In the genomic region with DNA sequence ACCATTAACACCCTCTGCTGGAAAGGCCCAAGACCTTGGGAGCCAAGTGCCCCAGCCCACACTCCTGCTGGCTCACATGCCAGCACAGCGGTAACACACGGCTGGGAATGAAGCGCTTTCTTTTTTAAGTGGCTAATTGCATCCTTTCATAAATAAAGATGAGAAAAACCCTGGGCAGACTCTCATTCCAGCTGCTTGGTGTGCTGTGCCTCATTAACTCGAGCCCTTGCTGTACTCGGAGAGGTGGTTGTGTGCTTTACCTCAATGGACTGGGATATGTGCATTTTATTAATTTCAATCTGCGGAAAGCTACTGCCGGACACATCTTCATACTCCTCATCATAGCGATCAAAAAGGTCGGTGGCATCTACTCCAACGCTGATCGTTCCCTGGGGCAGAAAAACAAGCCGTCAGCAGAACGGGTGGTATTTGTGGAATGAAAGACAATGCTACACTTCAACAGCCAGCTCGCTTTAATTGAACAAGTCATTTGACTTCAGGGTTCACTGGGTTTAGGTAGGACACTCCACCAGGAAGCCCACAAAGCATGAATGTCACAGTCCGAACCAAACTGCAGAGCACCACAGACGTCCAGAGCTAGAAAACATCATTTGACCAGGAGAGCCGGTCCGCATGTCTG, we compare ENCODE assay signal across 29 cellular contexts. TPM values are rescaled to one million over a fixed set of nuclear protein-coding genes. Genes with fewer than 3 reads are reported as not detected.
DNase-seq lines count a peak whose midpoint lies in the region; ATAC-seq, FAIRE-seq and TF ChIP-seq lines count a peak whose summit lies in the region.
"Had no signal": no experiment of that assay in that cellular context is flagged by ENCODE, and none has a peak within 500 bp of the region (broad histone marks: within the 10 kb centered on the region; RNA-seq: fewer than 3 reads in every experiment).

No MANE protein-coding gene starts in this region.

- no peak overlapping the region for H2BK15ac ChIP-seq in H9 (ENCODE audit: low read depth, low read length)

- H4K20me1 ChIP-seq in H9 (ENCODE audit: control insufficient read depth, insufficient read depth, insufficient read length) = no peaks in the 10 kb centered on the region

- H2BK12ac ChIP-seq in H9 (ENCODE audit: insufficient read length, low read depth, low read length) = no peak overlapping the region

- H3K27me3 Mint-ChIP-seq in H9 (ENCODE audit: low read depth) = no peaks in the 10 kb centered on the region
- H3K27me3 Mint-ChIP-seq: activated CD4-positive, alpha-beta T cell treated with anti-CD3 and anti-CD28 coated beads, Interleukin-2, amount 10 ng/mL, durations not matched to agents 24 days and 14 days; activated naive CD8-positive, alpha-beta T cell treated with anti-CD3 and anti-CD28 coated beads, Interleukin-2, amount 50 U/mL, for 24 hours; T-cell had no signal

- WGBS in H9 (ENCODE audit: extremely low coverage, insufficient read length, low lambda C conversion rate) = no CpG with 5 or more reads among the region's 18 CpGs

- H4K8ac ChIP-seq in H9 (replicated peaks; ENCODE audit: insufficient read length, low read depth, low read length) = no peak overlapping the region

- no peak overlapping the region for H3K9ac ChIP-seq in H9 (ENCODE audit: extremely low read depth, insufficient read length, low read length)
- H3K9ac ChIP-seq: BLaER1 had no signal

- no peak overlapping the region for H2BK120ac ChIP-seq in H9 (ENCODE audit: low read depth, low read length, poor library complexity, severe bottlenecking)

- H4K91ac ChIP-seq in H9 (ENCODE audit: insufficient read length, low read depth, low read length) = no peak overlapping the region

- H3K23me2 ChIP-seq in H9 (ENCODE audit: insufficient read length, low read depth, low read length, poor library complexity, severe bottlenecking) = no peaks in the 10 kb centered on the region

- FAIRE-seq in GM19239 (lab: Jason Lieb, UNC) = no peak
- FAIRE-seq: astrocyte, pancreas had no signal

- no peaks in the 10 kb centered on the region for H3K79me2 ChIP-seq in H9 (ENCODE audit: insufficient read depth, low read length)

- DNase-seq in H9 (no peak), astrocyte of the hippocampus (ENCODE audit: low read depth, low spot score) (peak; percentile 83), kidney glomerular epithelial cell (lab: John Stamatoyannopoulos, UW) (peak; percentile 87), retina (peak; percentile 53), GM19239 (ENCODE audit: insufficient read length, low spot score) (no peak), putamen (ENCODE audit: low spot score) (no peak)
- DNase-seq: activated CD4-positive, alpha-beta T cell treated with anti-CD3 and anti-CD28 coated beads, Interleukin-2, amount 10 ng/mL, durations not matched to agents 24 days and 14 days; activated gamma-delta T cell treated with Interleukin-2 at 50 U/mL for 16 hours; activated naive CD8-positive, alpha-beta T cell treated with anti-CD3 and anti-CD28 coated beads, Interleukin-2, amount 50 U/mL, for 24 hours; central memory CD4-positive, alpha-beta T cell; cortex of kidney; effector memory CD4-positive, alpha-beta T cell; GDM1; heart left ventricle; IMR-90; left cardiac atrium; NCI-H1436; NCI-H2081 treated with DMSO at 0.1 percent for 48 hours; NCI-H510A; pancreas; right lobe of liver; stimulated activated CD4-positive, alpha-beta T cell treated with anti-CD3 and anti-CD28 coated beads, Interleukin-12 subunit alpha, Interleukin-12 subunit beta, amount 100 ng/mL, for 4 hours; stimulated activated CD4-positive, alpha-beta T cell treated with anti-CD3 and anti-CD28 coated beads, Interleukin-4, amount 100 ng/mL, for 1 hour; T-cell; thyroid gland had no signal

- no peaks in the 10 kb centered on the region for H3K4me1 Mint-ChIP-seq in H9
- H3K4me1 Mint-ChIP-seq: activated naive CD8-positive, alpha-beta T cell treated with anti-CD3 and anti-CD28 coated beads, Interleukin-2, amount 50 U/mL, for 24 hours had no signal

- H2BK5ac ChIP-seq in H9 (ENCODE audit: insufficient read length, low read length) = no peak overlapping the region

- no peak overlapping the region for H3K18ac ChIP-seq in H9 (ENCODE audit: insufficient read length, low read depth, low read length)

- no peak for TF ChIP-seq CTCF in H9 (conservative IDR thresholded peaks at IDR 0.05)

- H3K9me3 Mint-ChIP-seq in H9 = no peaks in the 10 kb centered on the region
- H3K9me3 Mint-ChIP-seq: activated CD4-positive, alpha-beta T cell treated with anti-CD3 and anti-CD28 coated beads, Interleukin-2, amount 10 ng/mL, durations not matched to agents 24 days and 14 days; activated naive CD8-positive, alpha-beta T cell treated with anti-CD3 and anti-CD28 coated beads, Interleukin-2, amount 50 U/mL, for 24 hours; T-cell had no signal

- no peaks in the 10 kb centered on the region for H3K9me3 ChIP-seq in H9 (ENCODE audit: control insufficient read depth, low read depth, low read length)
- H3K9me3 ChIP-seq: BLaER1, heart left ventricle, pancreas, right lobe of liver, thyroid gland, vagina had no signal

- peaks cover 26 to 51% (median 48%) of the 10 kb centered on the region in 3 experiments; a peak in 6 of 7 replicates for H3K36me3 Mint-ChIP-seq in H9 (ENCODE audit: insufficient read depth in 1 of 3, low read depth in 3 of 3)

- no peaks in the 10 kb centered on the region for H3K79me1 ChIP-seq in H9 (ENCODE audit: insufficient read depth, low read depth, low read length, poor library complexity, severe bottlenecking)

- H2BK20ac ChIP-seq in H9 (ENCODE audit: low read depth, low read length, poor library complexity, severe bottlenecking) = no peak overlapping the region

- no peak overlapping the region for H3K4me2 ChIP-seq in H9 (ENCODE audit: insufficient read depth, insufficient read length, low read length)
- H3K4me2 ChIP-seq: BLaER1 had no signal

- no peak overlapping the region for H3K14ac ChIP-seq in H9 (ENCODE audit: insufficient read depth, low read length)

- H4K5ac ChIP-seq in H9 (ENCODE audit: insufficient read length, low read depth, low read length) = no peak overlapping the region

- H3K4me3 Mint-ChIP-seq in H9 = no peak overlapping the region
- H3K4me3 Mint-ChIP-seq: activated CD4-positive, alpha-beta T cell treated with anti-CD3 and anti-CD28 coated beads, Interleukin-2, amount 10 ng/mL, durations not matched to agents 24 days and 14 days; activated naive CD8-positive, alpha-beta T cell treated with anti-CD3 and anti-CD28 coated beads, Interleukin-2, amount 50 U/mL, for 24 hours; T-cell had no signal

- no peak overlapping the region for H3K56ac ChIP-seq in H9 (ENCODE audit: insufficient read length, low read depth, low read length)

- no peak for ATAC-seq in HG02840 (IDR thresholded peaks at IDR 0.05; ENCODE audit: low FRiP score, unreplicated experiment)
- ATAC-seq: activated naive CD8-positive, alpha-beta T cell treated with anti-CD3 and anti-CD28 coated beads, Interleukin-2, amount 50 U/mL, for 24 hours; heart left ventricle; left cardiac atrium; pancreas; right lobe of liver; T-cell had no signal

- no peak overlapping the region for H2AFZ ChIP-seq in H9 (ENCODE audit: low read length)

- no peaks in the 10 kb centered on the region for H3K4me1 ChIP-seq in H9 (ENCODE audit: insufficient read depth, low read length)
- H3K4me1 ChIP-seq: pancreas, right lobe of liver, thyroid gland, vagina had no signal

- no peaks in the 10 kb centered on the region for H3K27me3 ChIP-seq in H9 (ENCODE audit: insufficient read depth, low read length)
- H3K27me3 ChIP-seq: BLaER1, heart left ventricle, pancreas, right lobe of liver, thyroid gland, vagina had no signal

- no peak overlapping the region for H3K27ac ChIP-seq in H9 (ENCODE audit: insufficient read length, low read depth, low read length)
- H3K27ac ChIP-seq: BLaER1, heart left ventricle, pancreas, right lobe of liver, vagina had no signal

- H3K4ac ChIP-seq in H9 (ENCODE audit: low read depth, low read length) = no peak overlapping the region

- no peak overlapping the region for H2AK5ac ChIP-seq in H9 (ENCODE audit: insufficient read length, low read length)

- H3T11ph ChIP-seq in H9 (ENCODE audit: low read length) = no peak overlapping the region

- peak overlapping the region in 2 of 3 experiments; percentile 16 to 60; a peak in 3 of 7 replicates for H3K27ac Mint-ChIP-seq in H9
- H3K27ac Mint-ChIP-seq: activated CD4-positive, alpha-beta T cell treated with anti-CD3 and anti-CD28 coated beads, Interleukin-2, amount 10 ng/mL, durations not matched to agents 24 days and 14 days; activated naive CD8-positive, alpha-beta T cell treated with anti-CD3 and anti-CD28 coated beads, Interleukin-2, amount 50 U/mL, for 24 hours; T-cell had no signal

- no peak overlapping the region for H3K23ac ChIP-seq in H9 (ENCODE audit: insufficient read length, low read depth, low read length)

RNA-seq across cellular contexts. Expression of a gene that starts 29.1 kb away (rescaled TPM):
- total RNA-seq in H9 (2021) = 14.0 and 15.3 TPM in 2 replicates

RNA-seq across cellular contexts. Expression of a gene that starts 40.2 kb away (rescaled TPM):
- total RNA-seq in H9 (2021) = 55.8 and 56.4 TPM in 2 replicates

RNA-seq across cellular contexts. Expression of a gene that starts 47.8 kb away (rescaled TPM):
- 88.5 and 91.8 TPM in 2 replicates for total RNA-seq in H9 (2021)

RNA-seq across cellular contexts. Expression of a gene that starts 51.1 kb away (rescaled TPM):
- total RNA-seq in H9 (2021) = 31.9 and 32.7 TPM in 2 replicates

Comparison
In these comparisons a context has a peak if more than half of its experiments do, and no peak if none do; other contexts are left out.
1. DNase-seq: peak in astrocyte of the hippocampus (single experiment), kidney glomerular epithelial cell (single experiment) and retina (single experiment); none in H9 (single experiment), GM19239 (single experiment) and putamen (single experiment).